ENCODE assay signal across 9 cellular contexts in genomic region chr11:60756307-60757032, GRCh38. TPM values are rescaled to one million over a fixed set of nuclear protein-coding genes. Genes with fewer than 3 reads are reported as not detected.
DNase-seq lines count a peak whose midpoint lies in the region; ATAC-seq and TF ChIP-seq lines count a peak whose summit lies in the region.
"Had no signal": no experiment of that assay in that cellular context is flagged by ENCODE, and none has a peak within 500 bp of the region (broad histone marks: within the 10 kb centered on the region; RNA-seq: fewer than 3 reads in every experiment).

Gene MS4A15 (plus strand): TSS chr11:60756867. CDS start chr11:60763734, 6,867 bp downstream.

- H3K9me3 ChIP-seq in heart right ventricle (peaks cover 0 to 5% (median 0%) of the 10 kb centered on the region in 11 donors), OCI-LY1 (ENCODE audit: low read length) (no peaks in the 10 kb centered on the region), ascending aorta (no peaks in the 10 kb centered on the region)
- H3K9me3 ChIP-seq: SJSA1 had no signal

- no peaks in the 10 kb centered on the region for H3F3A ChIP-seq in OCI-LY1 (ENCODE audit: insufficient read depth, low read length)

- no peaks in the 10 kb centered on the region for H4K20me1 ChIP-seq in OCI-LY1 (ENCODE audit: insufficient read depth, low read length)

- DNase-seq in cardiac septum (ENCODE audit: low spot score): peak; percentile 15
- DNase-seq in heart right ventricle: no peak
- DNase-seq in foreskin keratinocyte: peak in 1 of 2 donors; percentile 20
- DNase-seq in ascending aorta (ENCODE audit: low spot score in 2 of 2): no peak
- no peak for DNase-seq in NCI-H226
- no peak for DNase-seq in DMS79 treated with DMSO at 0.1 percent for 48 hours (lab: John Stamatoyannopoulos, UW)

- no peak within 1 kb of the TSS for H3K9ac ChIP-seq in OCI-LY1 (ENCODE audit: low read length)

- 51 to 59% methylated on average over 14 of the region's 14 CpGs for WGBS in heart right ventricle, 2 donors

- intact Hi-C loops in cardiac septum (cut with DNase I) (no loop called here), heart right ventricle (cut with DNase I) (no loop called here), ascending aorta (cut with DNase I) (no loop called here)

- H3K4me1 ChIP-seq in heart right ventricle (peaks cover 0 to 11% (median 0%) of the 10 kb centered on the region in 9 donors), OCI-LY1 (ENCODE audit: insufficient read depth, low read length, severe bottlenecking) (no peaks in the 10 kb centered on the region), foreskin keratinocyte (no peaks in the 10 kb centered on the region), ascending aorta (no peaks in the 10 kb centered on the region)
- H3K4me1 ChIP-seq: SJSA1 had no signal

- no peaks in the 10 kb centered on the region for H3K36me3 ChIP-seq in heart right ventricle
- H3K36me3 ChIP-seq in OCI-LY1 (ENCODE audit: insufficient read depth, low read length): no peaks in the 10 kb centered on the region
- H3K36me3 ChIP-seq in ascending aorta: no peaks in the 10 kb centered on the region
- H3K36me3 ChIP-seq: SJSA1 had no signal

- H2AFZ ChIP-seq in OCI-LY1 (ENCODE audit: low read length): no peak within 1 kb of the TSS

- ATAC-seq in heart right ventricle (no peak), foreskin keratinocyte (no peak), HG02759 (IDR thresholded peaks at IDR 0.05; ENCODE audit: unreplicated experiment) (no peak)

- no peaks in the 10 kb centered on the region for H3K9me2 ChIP-seq in OCI-LY1 (ENCODE audit: low read depth, low read length)

- TF ChIP-seq CTCF in heart right ventricle (IDR thresholded peaks at IDR 0.05) (no peak), OCI-LY1 (IDR thresholded peaks at IDR 0.05; ENCODE audit: low read length) (peak; percentile 60), foreskin keratinocyte (conservative IDR thresholded peaks at IDR 0.05) (peak; percentile 35), ascending aorta (IDR thresholded peaks at IDR 0.05) (no peak)

- no peaks in the 10 kb centered on the region for H3K79me2 ChIP-seq in OCI-LY1 (ENCODE audit: insufficient read depth, low read length)

- peaks cover 0 to 59% (median 36%) of the 10 kb centered on the region in 7 donors for H3K27me3 ChIP-seq in heart right ventricle
- 0 out of 2 replicates have a peak, but pooled peaks cover 7% of the 10 kb centered on the region for H3K27me3 ChIP-seq in OCI-LY1 (ENCODE audit: insufficient read depth, low read length)
- H3K27me3 ChIP-seq in foreskin keratinocyte: no peaks in the 10 kb centered on the region
- no peaks in the 10 kb centered on the region for H3K27me3 ChIP-seq in ascending aorta

- H3K4me3 ChIP-seq in heart right ventricle (no peak within 1 kb of the TSS), OCI-LY1 (ENCODE audit: low read depth, low read length, poor library complexity, severe bottlenecking) (no peak within 1 kb of the TSS), ascending aorta (no peak within 1 kb of the TSS)
- H3K4me3 ChIP-seq: SJSA1 had no signal

- H3K4me2 ChIP-seq in OCI-LY1 (ENCODE audit: low read length): no peak within 1 kb of the TSS

- H3K27ac ChIP-seq in heart right ventricle (no peak within 1 kb of the TSS), OCI-LY1 (ENCODE audit: low read depth, low read length, poor library complexity, severe bottlenecking) (no peak within 1 kb of the TSS), foreskin keratinocyte (no peak within 1 kb of the TSS), ascending aorta (no peak within 1 kb of the TSS)
- H3K27ac ChIP-seq: SJSA1 had no signal

RNA-seq across cellular contexts. Expression of gene MS4A15, which starts in this region (rescaled TPM):
- total RNA-seq in cardiac septum (not detected), heart right ventricle (not detected), foreskin keratinocyte (not detected in 2 replicates), ascending aorta (not detected)
- polyA plus RNA-seq in heart right ventricle (not detected), foreskin keratinocyte (not detected in 2 replicates)
- total RNA-seq: SJSA1 had no signal

Comparison
In these comparisons a context has a peak if more than half of its experiments do, and no peak if none do; other contexts are left out.
1. Peak in DNase-seq in cardiac septum; RNA of the gene not detected or under 1 TPM.
2. CTCF ChIP-seq: peak in OCI-LY1 (single experiment) and foreskin keratinocyte (single experiment); none in heart right ventricle (0 of 9) and ascending aorta (0 of 3).